Comparison of ENCODE assay signal across 16 cellular contexts in the genomic region with DNA sequence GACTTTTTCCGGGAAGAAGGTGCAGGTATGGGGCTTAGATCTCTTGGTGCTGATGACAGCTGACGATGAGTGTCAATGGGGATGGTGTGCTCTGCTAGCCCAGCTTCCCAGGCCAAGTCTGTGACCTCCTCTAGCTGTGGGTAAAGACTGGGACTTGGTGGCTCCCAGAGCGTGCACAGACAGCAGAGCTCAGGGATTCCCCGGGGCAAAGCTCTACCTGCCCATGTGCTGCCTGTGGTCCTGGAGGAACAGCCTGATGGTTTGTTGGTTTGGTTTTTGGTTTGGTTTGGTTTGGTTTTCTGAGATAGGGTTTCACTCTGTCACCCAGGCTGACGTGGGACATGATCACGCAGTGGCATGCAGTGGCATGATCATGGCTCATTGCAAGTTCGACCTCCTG. TPM values are rescaled to one million over a fixed set of nuclear protein-coding genes. Genes with fewer than 3 reads are reported as not detected.
"Had no signal": no experiment of that assay in that cellular context is flagged by ENCODE, and none has a peak within 500 bp of the region (broad histone marks: within the 10 kb centered on the region; RNA-seq: fewer than 3 reads in every experiment).

No MANE protein-coding gene starts in this region.

- H3K4me1 Mint-ChIP-seq: activated T-helper 17 cell treated with anti-CD3 and anti-CD28 coated beads, Interleukin-2, amount 50 U/mL, for 72 hours had no signal

- H3K36me3 Mint-ChIP-seq: activated naive CD4-positive, alpha-beta T cell treated with anti-CD3 and anti-CD28 coated beads, Interleukin-2, amount 50 U/mL, for 24 hours; naive thymus-derived CD8-positive, alpha-beta T cell had no signal

- ATAC-seq: activated T-helper 17 cell treated with anti-CD3 and anti-CD28 coated beads, Interleukin-2, amount 50 U/mL, for 72 hours; effector memory CD8-positive, alpha-beta T cell; gastroesophageal sphincter; lower lobe of right lung; naive thymus-derived CD8-positive, alpha-beta T cell; SK-N-SH treated with all-trans-retinoic acid at 6 μM for 48 hours had no signal

- H3K9me3 ChIP-seq: gastroesophageal sphincter, lower lobe of right lung, stomach, uterus had no signal

- H3K4me3 Mint-ChIP-seq: activated B cell treated with CpG ODN at 0.5 μM for 24 hours; activated CD4-positive, alpha-beta T cell treated with anti-CD3 and anti-CD28 coated beads, Interleukin-2, amount 10 ng/mL, durations not matched to agents 24 days and 14 days; activated naive CD4-positive, alpha-beta T cell treated with anti-CD3 and anti-CD28 coated beads, Interleukin-2, amount 50 U/mL, for 24 hours; activated T-helper 17 cell treated with anti-CD3 and anti-CD28 coated beads, Interleukin-2, amount 50 U/mL, for 72 hours; dendritic cell treated with granulocyte-macrophage colony-stimulating factor and Interleukin-4, amounts not matched to agents 40 ng/mL and 50 ng/mL, for 4 days; effector memory CD8-positive, alpha-beta T cell; naive thymus-derived CD8-positive, alpha-beta T cell; T-helper 1 cell treated with Interleukin-12 subunit alpha and Interleukin-12 subunit beta and Interleukin-4 antibody, amounts not matched to agents 30 μg/mL and 1 μg/mL, for 36 hours had no signal

- H3K27ac Mint-ChIP-seq: activated B cell treated with CpG ODN at 0.5 μM for 24 hours; activated CD4-positive, alpha-beta T cell treated with anti-CD3 and anti-CD28 coated beads, Interleukin-2, amount 10 ng/mL, durations not matched to agents 24 days and 14 days; activated naive CD4-positive, alpha-beta T cell treated with anti-CD3 and anti-CD28 coated beads, Interleukin-2, amount 50 U/mL, for 24 hours; activated T-helper 17 cell treated with anti-CD3 and anti-CD28 coated beads, Interleukin-2, amount 50 U/mL, for 72 hours; dendritic cell treated with granulocyte-macrophage colony-stimulating factor and Interleukin-4, amounts not matched to agents 40 ng/mL and 50 ng/mL, for 4 days; effector memory CD8-positive, alpha-beta T cell; naive thymus-derived CD8-positive, alpha-beta T cell; T-helper 1 cell treated with Interleukin-12 subunit alpha and Interleukin-12 subunit beta and Interleukin-4 antibody, amounts not matched to agents 30 μg/mL and 1 μg/mL, for 36 hours had no signal

- H3K4me1 ChIP-seq: gastroesophageal sphincter, lower lobe of right lung, stomach, uterus had no signal

- H3K36me3 ChIP-seq: gastroesophageal sphincter, lower lobe of right lung, stomach, uterus had no signal

- H3K4me3 ChIP-seq: gastroesophageal sphincter, lower lobe of right lung, stomach, uterus had no signal

- DNase-seq: activated B cell treated with CpG ODN at 0.5 μM for 24 hours; activated CD4-positive, alpha-beta T cell treated with anti-CD3 and anti-CD28 coated beads, Interleukin-2, amount 10 ng/mL, durations not matched to agents 24 days and 14 days; effector memory CD8-positive, alpha-beta T cell; lower lobe of right lung; naive thymus-derived CD8-positive, alpha-beta T cell; stimulated activated CD4-positive, alpha-beta T cell treated with anti-CD3 and anti-CD28 coated beads, Interleukin-4, amount 100 ng/mL, for 1 hour; stimulated activated CD8-positive, alpha-beta memory T cell treated with anti-CD3 and anti-CD28 coated beads, Interleukin-4, amount 100 ng/mL, for 48 hours; stomach; uterus had no signal

- H3K9me3 Mint-ChIP-seq: activated B cell treated with CpG ODN at 0.5 μM for 24 hours; activated CD4-positive, alpha-beta T cell treated with anti-CD3 and anti-CD28 coated beads, Interleukin-2, amount 10 ng/mL, durations not matched to agents 24 days and 14 days; activated naive CD4-positive, alpha-beta T cell treated with anti-CD3 and anti-CD28 coated beads, Interleukin-2, amount 50 U/mL, for 24 hours; activated T-helper 17 cell treated with anti-CD3 and anti-CD28 coated beads, Interleukin-2, amount 50 U/mL, for 72 hours; dendritic cell treated with granulocyte-macrophage colony-stimulating factor and Interleukin-4, amounts not matched to agents 40 ng/mL and 50 ng/mL, for 4 days; effector memory CD8-positive, alpha-beta T cell; naive thymus-derived CD8-positive, alpha-beta T cell; T-helper 1 cell treated with Interleukin-12 subunit alpha and Interleukin-12 subunit beta and Interleukin-4 antibody, amounts not matched to agents 30 μg/mL and 1 μg/mL, for 36 hours had no signal

RNA-seq across cellular contexts. Expression of a gene that starts 19.2 kb away (rescaled TPM):
- total RNA-seq: activated B cell treated with CpG ODN at 0.5 μM for 24 hours; activated CD4-positive, alpha-beta T cell treated with anti-CD3 and anti-CD28 coated beads, Interleukin-2, amount 10 ng/mL, durations not matched to agents 24 days and 14 days; activated T-helper 17 cell treated with anti-CD3 and anti-CD28 coated beads, Interleukin-2, amount 50 U/mL, for 72 hours; naive thymus-derived CD8-positive, alpha-beta T cell; pulmonary artery endothelial cell had no signal

RNA-seq across cellular contexts. Expression of a gene that starts 23.5 kb away (rescaled TPM):
- total RNA-seq: activated CD4-positive, alpha-beta T cell treated with anti-CD3 and anti-CD28 coated beads, Interleukin-2, amount 10 ng/mL, durations not matched to agents 24 days and 14 days had no signal

RNA-seq across cellular contexts. Expression of a gene that starts 54.5 kb away (rescaled TPM):
- total RNA-seq: activated B cell treated with CpG ODN at 0.5 μM for 24 hours; activated CD4-positive, alpha-beta T cell treated with anti-CD3 and anti-CD28 coated beads, Interleukin-2, amount 10 ng/mL, durations not matched to agents 24 days and 14 days; activated T-helper 17 cell treated with anti-CD3 and anti-CD28 coated beads, Interleukin-2, amount 50 U/mL, for 72 hours; lower lobe of right lung; naive thymus-derived CD8-positive, alpha-beta T cell had no signal
